9 cellular contexts compared by ENCODE assay signal in the genomic region with DNA sequence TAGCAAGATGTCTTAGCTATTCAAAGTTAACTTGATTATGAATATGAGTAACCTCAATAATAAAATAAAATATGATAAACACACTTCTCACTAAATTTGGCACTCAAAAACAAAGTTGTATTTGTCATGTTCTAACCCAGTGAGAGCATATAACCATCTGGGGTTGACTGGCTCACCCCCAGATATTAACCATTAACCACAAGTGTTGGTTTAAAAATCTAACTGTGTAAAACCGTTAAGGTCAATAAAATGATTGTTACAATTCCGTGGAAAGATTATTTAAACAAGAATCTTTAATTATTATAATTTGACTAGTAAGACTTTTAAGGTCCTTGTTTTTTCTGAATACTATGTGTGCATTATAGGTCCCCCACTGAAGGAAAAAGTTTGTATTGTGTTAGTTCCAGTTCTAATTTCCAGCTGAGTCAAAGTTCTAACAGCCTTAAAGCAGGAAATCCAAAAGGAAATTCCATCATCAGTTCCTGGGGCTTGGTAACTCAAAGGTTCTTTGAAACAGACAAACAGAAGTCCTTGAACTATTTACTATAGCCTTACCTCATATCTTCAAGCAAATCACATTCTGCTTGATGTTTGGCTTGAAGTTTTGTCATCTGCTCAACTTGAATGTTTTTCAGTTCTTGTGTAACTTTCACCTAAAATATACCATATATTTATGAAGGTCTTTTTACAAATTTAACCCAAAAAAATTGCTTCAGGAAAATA. TPM values are rescaled to one million over a fixed set of nuclear protein-coding genes. Genes with fewer than 3 reads are reported as not detected.
DNase-seq lines count a peak whose midpoint lies in the region; ATAC-seq and TF ChIP-seq lines count a peak whose summit lies in the region.
"Had no signal": no experiment of that assay in that cellular context is flagged by ENCODE, and none has a peak within 500 bp of the region (broad histone marks: within the 10 kb centered on the region; RNA-seq: fewer than 3 reads in every experiment).

No MANE protein-coding gene starts in this region.

- H3K9me3 ChIP-seq in CD4-positive, alpha-beta memory T cell (ENCODE audit: control insufficient read depth in 1 of 2, low read length in 2 of 2): no peaks in the 10 kb centered on the region
- H3K9me3 ChIP-seq in neuron (ENCODE audit: low read length): no peaks in the 10 kb centered on the region

- peak overlapping the region in 3 of 7 donors; percentile 6 to 98 (median 22) for H3K27ac Mint-ChIP-seq in CD4-positive, alpha-beta memory T cell

- no peak for TF ChIP-seq CTCF in dorsolateral prefrontal cortex (IDR thresholded peaks at IDR 0.05 in 54 of 56, conservative IDR thresholded peaks at IDR 0.05 in 2 of 56; ENCODE audit: low read depth in 1 of 56, partially characterized antibody in 56 of 56)

- H3K36me3 ChIP-seq in CD4-positive, alpha-beta memory T cell (ENCODE audit: insufficient read depth, low read length): peaks cover 4% of the 10 kb centered on the region
- peaks cover 23% of the 10 kb centered on the region for H3K36me3 ChIP-seq in neuron (ENCODE audit: insufficient read depth, low read length)

- H3K4me1 ChIP-seq in CD4-positive, alpha-beta memory T cell (ENCODE audit: insufficient read depth, low read length): peaks cover 54% of the 10 kb centered on the region
- H3K4me1 ChIP-seq in neuron (ENCODE audit: insufficient read depth, low read length): peaks cover 21% of the 10 kb centered on the region

- peaks cover 5 to 30% of the 10 kb centered on the region in 2 donors for H3K36me3 Mint-ChIP-seq in CD4-positive, alpha-beta memory T cell

- peak overlapping the region; percentile 97 for H3K27ac ChIP-seq in CD4-positive, alpha-beta memory T cell (ENCODE audit: low read depth, low read length)
- peak overlapping the region in 55 of 59 donors; percentile 11 to 98 (median 96) for H3K27ac ChIP-seq in dorsolateral prefrontal cortex

- H3K4me3 Mint-ChIP-seq in CD4-positive, alpha-beta memory T cell: peak overlapping the region in 5 of 8 donors; percentile 22 to 98 (median 95)

- intact Hi-C loops in CD4-positive, alpha-beta memory T cell (cut with micrococcal nuclease): loop anchor here (5.0 to 10.0 kb wide), 3 partner anchors 107 to 1353 kb away; partner anchors contain the start of gene LIPT2
- intact Hi-C loops in dorsolateral prefrontal cortex (cut with DNase I): loop anchor here (5.0 to 10.0 kb wide), 4 partner anchors 65 to 317 kb away; no protein-coding TSS in a partner anchor

- peaks cover 31 to 63% (median 47%) of the 10 kb centered on the region in 4 donors for H3K4me1 Mint-ChIP-seq in CD4-positive, alpha-beta memory T cell

- H3K27me3 Mint-ChIP-seq in CD4-positive, alpha-beta memory T cell: no peaks in the 10 kb centered on the region
- H3K27me3 Mint-ChIP-seq: dendritic cell treated with granulocyte-macrophage colony-stimulating factor and Interleukin-4, amounts not matched to agents 40 ng/mL and 50 ng/mL, for 4 days had no signal

- POLR2A ChIA-PET in CD4-positive, alpha-beta memory T cell (lab: Charles Lee; ENCODE audit: partially characterized antibody): no interaction called here

- CTCF ChIA-PET in CD4-positive, alpha-beta memory T cell (lab: Charles Lee; ENCODE audit: partially characterized antibody): no interaction called here

- H3K4me3 ChIP-seq in CD4-positive, alpha-beta memory T cell (ENCODE audit: low read length in 2 of 2): no peak overlapping the region
- H3K4me3 ChIP-seq in dorsolateral prefrontal cortex (peak overlapping the region; percentile 3 to 99 (median 92)), neuron (ENCODE audit: low read length) (peak overlapping the region; percentile 93)

- no peak for DNase-seq in CD4-positive, alpha-beta memory T cell
- DNase-seq in M059J (ENCODE audit: low read depth) (peak; percentile 32), dorsolateral prefrontal cortex (no peak), NCI-H226 (no peak), NCI-H510A treated with DMSO at 0.1 percent for 48 hours (lab: John Stamatoyannopoulos, UW) (no peak)

- H2AFZ ChIP-seq in neuron (ENCODE audit: low read depth, low read length): no peak overlapping the region

- no peaks in the 10 kb centered on the region for H3K27me3 ChIP-seq in CD4-positive, alpha-beta memory T cell (ENCODE audit: insufficient read depth, low read length)
- H3K27me3 ChIP-seq in dorsolateral prefrontal cortex: no peaks in the 10 kb centered on the region
- no peaks in the 10 kb centered on the region for H3K27me3 ChIP-seq in neuron (ENCODE audit: insufficient read depth, low read length)

- ATAC-seq in GM21619 (IDR thresholded peaks at IDR 0.05; ENCODE audit: unreplicated experiment) (no peak), HG02610 (IDR thresholded peaks at IDR 0.05; ENCODE audit: unreplicated experiment) (no peak)

- peaks cover 0 to 7% (median 0%) of the 10 kb centered on the region in 8 donors for H3K9me3 Mint-ChIP-seq in CD4-positive, alpha-beta memory T cell
- H3K9me3 Mint-ChIP-seq: dendritic cell treated with granulocyte-macrophage colony-stimulating factor and Interleukin-4, amounts not matched to agents 40 ng/mL and 50 ng/mL, for 4 days had no signal

RNA-seq across cellular contexts. Expression of gene FCHSD2, which starts 2.5 kb away (rescaled TPM):
- total RNA-seq in CD4-positive, alpha-beta memory T cell: 10 to 100 TPM; 47.1 to 52.0 TPM
- polyA plus RNA-seq in CD4-positive, alpha-beta memory T cell: 10 to 100 TPM in 1 of 2 donors, 1 to 10 TPM in 1; 9.5 to 22.4 TPM
- total RNA-seq in M059J (2014; rRNA removed; shearing (Covaris generic)): 6.6 and 10.3 TPM in 2 replicates
- total RNA-seq in dorsolateral prefrontal cortex: 10 to 100 TPM; 35.0 to 92.4 (median 54.7) TPM

Comparison
In these comparisons a context has a peak if more than half of its experiments do, and no peak if none do; other contexts are left out.
1. H3K4me3 ChIP-seq: peak in dorsolateral prefrontal cortex (59 of 59) and neuron (single experiment); none in CD4-positive, alpha-beta memory T cell (0 of 2).